9 cellular contexts compared by ENCODE assay signal in genomic region chr1:198556969-198557368, GRCh38. TPM values are rescaled to one million over a fixed set of nuclear protein-coding genes. Genes with fewer than 3 reads are reported as not detected.
A peak's percentile ranks its signal among the peaks of the same experiment; 100 is the strongest.
DNase-seq lines count a peak whose midpoint lies in the region; ATAC-seq and TF ChIP-seq lines count a peak whose summit lies in the region.
"Had no signal": no experiment of that assay in that cellular context is flagged by ENCODE, and none has a peak within 500 bp of the region (broad histone marks: within the 10 kb centered on the region; RNA-seq: fewer than 3 reads in every experiment).

No MANE protein-coding gene starts in this region.

- ATAC-seq in GM21717 (IDR thresholded peaks at IDR 0.05; ENCODE audit: unreplicated experiment) (peak; percentile 92), mucosa of descending colon (peak; percentile 95)

- TF ChIP-seq CTCF in mucosa of descending colon (IDR thresholded peaks at IDR 0.05): no peak

- no peak overlapping the region for H3K4me3 ChIP-seq in MG63
- no peak overlapping the region for H3K4me3 ChIP-seq in mucosa of descending colon

- DNase-seq in GDM1 (lab: John Stamatoyannopoulos, UW) (peak; percentile 90), MG63 (peak; percentile 6), mucosa of descending colon (peak in 2 of 3 donors; percentile 64 to 70), posterior cingulate gyrus (no peak), OCI-M2 (lab: John Stamatoyannopoulos, UW; ENCODE audit: unreplicated experiment) (no peak), NCI-H146 treated with DMSO at 0.1 percent for 48 hours (lab: John Stamatoyannopoulos, UW; ENCODE audit: unreplicated experiment) (no peak)
- peak; percentile 38 for DNase-seq in activated CD8-positive, alpha-beta memory T cell treated with anti-CD3 and anti-CD28 coated beads, Interleukin-2, amount 50 U/mL, for 1 hour (ENCODE audit: extremely low read depth)

- H3K36me3 ChIP-seq in MG63 (no peaks in the 10 kb centered on the region), mucosa of descending colon (ENCODE audit: low read depth) (no peaks in the 10 kb centered on the region)

- H3K27me3 ChIP-seq in MG63: no peaks in the 10 kb centered on the region

- H3K9me3 ChIP-seq in MG63 (no peaks in the 10 kb centered on the region), mucosa of descending colon (no peaks in the 10 kb centered on the region)

- no peaks in the 10 kb centered on the region for H3K4me1 ChIP-seq in mucosa of descending colon (ENCODE audit: low read depth)

- intact Hi-C loops in mucosa of descending colon (cut with DNase I, micrococcal nuclease) (no loop called here), posterior cingulate gyrus (cut with DNase I) (no loop called here)

RNA-seq across cellular contexts. Expression of gene ATP6V1G3, which starts 16.5 kb away (rescaled TPM):
- total RNA-seq in MG63 (2014; rRNA removed; shearing (Covaris generic); ENCODE audit: low replicate concordance): 6.7 TPM in 1 of 2 replicates, not detected in the other
- not detected for total RNA-seq in mucosa of descending colon
- total RNA-seq: temporal lobe had no signal

Comparison
In these comparisons a context has a peak if more than half of its experiments do, and no peak if none do; other contexts are left out.
1. DNase-seq: peak in GDM1 (single experiment), MG63 (single experiment), activated CD8-positive, alpha-beta memory T cell treated with anti-CD3 and anti-CD28 coated beads, Interleukin-2, amount 50 U/mL, for 1 hour (single experiment) and mucosa of descending colon (2 of 3); none in posterior cingulate gyrus (0 of 10), OCI-M2 (single experiment) and NCI-H146 treated with DMSO at 0.1 percent for 48 hours (single experiment).